22 cellular contexts compared by ENCODE assay signal in the genomic region with DNA sequence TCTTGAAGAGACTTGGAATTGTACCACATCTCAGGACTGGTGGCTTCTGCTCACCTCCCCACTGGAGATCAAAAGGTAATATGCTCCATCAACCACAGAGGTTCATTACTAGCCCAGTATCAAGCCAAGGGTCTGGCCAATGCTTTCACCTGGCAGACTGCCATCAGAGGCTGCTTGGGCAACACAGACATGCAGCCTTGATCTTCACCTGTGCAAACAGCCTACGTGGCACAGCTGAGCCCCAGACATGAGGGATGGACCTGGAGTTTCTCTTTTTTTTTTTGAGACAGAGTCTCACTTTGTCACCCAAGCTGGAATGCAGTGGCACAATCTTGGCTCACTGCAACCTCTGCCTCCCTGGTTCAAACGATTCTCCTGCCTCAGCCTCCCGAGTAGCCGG.
DNase-seq lines count a peak whose midpoint lies in the region; ATAC-seq and TF ChIP-seq lines count a peak whose summit lies in the region.
"Had no signal": no experiment of that assay in that cellular context is flagged by ENCODE, and none has a peak within 500 bp of the region (broad histone marks: within the 10 kb centered on the region; RNA-seq: fewer than 3 reads in every experiment).

No MANE protein-coding gene starts in this region.

- DNase-seq in NCI-H1092 (lab: John Stamatoyannopoulos, UW), result peak; percentile 46
- DNase-seq in NCI-H345 (lab: John Stamatoyannopoulos, UW), result peak; percentile 67
- peak; percentile 75 to 90 (median 88) for DNase-seq in body of pancreas
- DNase-seq in renal cortical epithelial cell (ENCODE audit: low read depth), result peak; percentile 53
- no peak for DNase-seq in globus pallidus (ENCODE audit: low spot score)
- DNase-seq in KBM-7, result no peak
- no peak for DNase-seq in natural killer cell
- DNase-seq: activated CD8-positive, alpha-beta T cell treated with anti-CD3 and anti-CD28 coated beads, Interleukin-2, amount 10 ng/mL, durations not matched to agents 7 days and 5 days; activated naive CD8-positive, alpha-beta T cell treated with anti-CD3 and anti-CD28 coated beads, Interleukin-2, amount 50 U/mL, for 24 hours; activated T-cell treated with anti-CD3 and anti-CD28 coated beads, Interleukin-2, amount 50 U/mL, for 72 hours; BE2C; DND-41; effector memory CD8-positive, alpha-beta T cell; left ventricle myocardium superior; NCI-H1930 had no signal

- no peak for TF ChIP-seq CTCF in body of pancreas (IDR thresholded peaks at IDR 0.05)
- no peak for TF ChIP-seq CTCF in natural killer cell (IDR thresholded peaks at IDR 0.05)

- H3K9me3 Mint-ChIP-seq in natural killer cell, result no peaks in the 10 kb centered on the region
- H3K9me3 Mint-ChIP-seq: activated naive CD8-positive, alpha-beta T cell treated with anti-CD3 and anti-CD28 coated beads, Interleukin-2, amount 50 U/mL, for 24 hours; activated T-cell treated with anti-CD3 and anti-CD28 coated beads, Interleukin-2, amount 50 U/mL, for 72 hours; effector memory CD8-positive, alpha-beta T cell; T-helper 1 cell treated with Interleukin-12 subunit alpha and Interleukin-12 subunit beta and Interleukin-4 antibody, amounts not matched to agents 30 μg/mL and 1 μg/mL, for 36 hours had no signal

- H3K27ac ChIP-seq in body of pancreas, result peak overlapping the region in 1 of 4 donors; percentile 12
- H3K27ac ChIP-seq: foreskin keratinocyte had no signal

- H3K27me3 ChIP-seq in body of pancreas, result no peaks in the 10 kb centered on the region
- H3K27me3 ChIP-seq: BE2C, transverse colon had no signal

- no peak for TF ChIP-seq POLR2A in body of pancreas (IDR thresholded peaks at IDR 0.05)

- peaks cover 14% of the 10 kb centered on the region for H3K4me1 ChIP-seq in body of pancreas
- H3K4me1 ChIP-seq: BE2C, foreskin keratinocyte had no signal

- H3K4me1 Mint-ChIP-seq in natural killer cell, result peaks cover 0 to 12% of the 10 kb centered on the region in 2 donors

- in situ Hi-C loops in KBM-7 (cut with MboI; ENCODE audit: low pct_unique_long_range_greater_than_20kb, low sequenced_read_pairs), result no loop called here

- H3K36me3 ChIP-seq in body of pancreas (replicated peaks in 1 of 2; ENCODE audit: insufficient read depth in 1 of 2, low read depth in 2 of 2), result no peaks in the 10 kb centered on the region
- H3K36me3 ChIP-seq: BE2C, transverse colon had no signal

- WGBS in body of pancreas, 2 donors, result 35 to 45% methylated on average over 4 of the region's 4 CpGs

- H3K4me3 Mint-ChIP-seq in natural killer cell, result no peak overlapping the region
- H3K4me3 Mint-ChIP-seq: activated CD8-positive, alpha-beta T cell treated with anti-CD3 and anti-CD28 coated beads, Interleukin-2, amount 10 ng/mL, durations not matched to agents 7 days and 5 days; activated naive CD8-positive, alpha-beta T cell treated with anti-CD3 and anti-CD28 coated beads, Interleukin-2, amount 50 U/mL, for 24 hours; activated T-cell treated with anti-CD3 and anti-CD28 coated beads, Interleukin-2, amount 50 U/mL, for 72 hours; effector memory CD8-positive, alpha-beta T cell; T-helper 1 cell treated with Interleukin-12 subunit alpha and Interleukin-12 subunit beta and Interleukin-4 antibody, amounts not matched to agents 30 μg/mL and 1 μg/mL, for 36 hours; WTC11 had no signal

- no peak overlapping the region for H3K27ac Mint-ChIP-seq in natural killer cell
- H3K27ac Mint-ChIP-seq: activated CD8-positive, alpha-beta T cell treated with anti-CD3 and anti-CD28 coated beads, Interleukin-2, amount 10 ng/mL, durations not matched to agents 7 days and 5 days; activated naive CD8-positive, alpha-beta T cell treated with anti-CD3 and anti-CD28 coated beads, Interleukin-2, amount 50 U/mL, for 24 hours; activated T-cell treated with anti-CD3 and anti-CD28 coated beads, Interleukin-2, amount 50 U/mL, for 72 hours; effector memory CD8-positive, alpha-beta T cell; IgD-negative memory B cell; T-helper 1 cell treated with Interleukin-12 subunit alpha and Interleukin-12 subunit beta and Interleukin-4 antibody, amounts not matched to agents 30 μg/mL and 1 μg/mL, for 36 hours; WTC11 had no signal

- H3K4me3 ChIP-seq in body of pancreas, result no peak overlapping the region
- H3K4me3 ChIP-seq: smooth muscle cell, transverse colon had no signal

- peaks cover 19 to 23% of the 10 kb centered on the region in 2 donors for H3K27me3 Mint-ChIP-seq in natural killer cell (ENCODE audit: low read depth in 2 of 2)

- ATAC-seq in body of pancreas (peak; percentile 86), natural killer cell (no peak)
- ATAC-seq: activated CD8-positive, alpha-beta T cell treated with anti-CD3 and anti-CD28 coated beads, Interleukin-2, amount 10 ng/mL, durations not matched to agents 7 days and 5 days; activated naive CD8-positive, alpha-beta T cell treated with anti-CD3 and anti-CD28 coated beads, Interleukin-2, amount 50 U/mL, for 24 hours; activated T-cell treated with anti-CD3 and anti-CD28 coated beads, Interleukin-2, amount 50 U/mL, for 72 hours; effector memory CD8-positive, alpha-beta T cell; foreskin keratinocyte; left ventricle myocardium superior; Right ventricle myocardium inferior; WTC11 had no signal

- no peaks in the 10 kb centered on the region for H3K9me3 ChIP-seq in body of pancreas
- H3K9me3 ChIP-seq: BE2C, transverse colon had no signal

- H3K36me3 Mint-ChIP-seq in natural killer cell, result no peaks in the 10 kb centered on the region
- H3K36me3 Mint-ChIP-seq: WTC11 had no signal

- intact Hi-C loops in body of pancreas (cut with DNase I) (no loop called here), natural killer cell (cut with micrococcal nuclease) (no loop called here)

Comparison
In these comparisons a context has a peak if more than half of its experiments do, and no peak if none do; other contexts are left out.
1. DNase-seq: peak in NCI-H1092 (single experiment), NCI-H345 (single experiment), body of pancreas (4 of 4) and renal cortical epithelial cell (single experiment); none in globus pallidus (single experiment), KBM-7 (single experiment) and natural killer cell (single experiment).